14 cellular contexts compared by ENCODE assay signal in genomic region chr12:107125833-107126232, GRCh38. TPM values are rescaled to one million over a fixed set of nuclear protein-coding genes. Genes with fewer than 3 reads are reported as not detected.
DNase-seq lines count a peak whose midpoint lies in the region; TF ChIP-seq lines count a peak whose summit lies in the region.
"Had no signal": no experiment of that assay in that cellular context is flagged by ENCODE, and none has a peak within 500 bp of the region (broad histone marks: within the 10 kb centered on the region; RNA-seq: fewer than 3 reads in every experiment).

No MANE protein-coding gene starts in this region.

- intact Hi-C loops in ascending aorta (cut with DNase I), result no loop called here

- no peaks in the 10 kb centered on the region for H3K27me3 ChIP-seq in ascending aorta

- no peak overlapping the region for H3K27ac ChIP-seq in ascending aorta
- H3K27ac ChIP-seq: GM23248 had no signal

- no peak for TF ChIP-seq CTCF in ascending aorta (IDR thresholded peaks at IDR 0.05)

- no peaks in the 10 kb centered on the region for H3K4me1 ChIP-seq in ascending aorta

- H3K4me1 Mint-ChIP-seq in activated T-cell treated with anti-CD3 and anti-CD28 coated beads, Interleukin-2, amount 50 U/mL, for 24 hours (ENCODE audit: low read depth), result peaks cover 1% of the 10 kb centered on the region

- H3K9me3 Mint-ChIP-seq in activated T-cell treated with anti-CD3 and anti-CD28 coated beads, Interleukin-2, amount 50 U/mL, for 24 hours, result no peaks in the 10 kb centered on the region
- H3K9me3 Mint-ChIP-seq: CD4-positive, alpha-beta T cell; T-helper 1 cell treated with Interleukin-12 subunit alpha and Interleukin-12 subunit beta and Interleukin-4 antibody, amounts not matched to agents 30 μg/mL and 1 μg/mL, for 36 hours had no signal

- DNase-seq in DMS153 treated with DMSO at 0.1 percent for 48 hours (lab: John Stamatoyannopoulos, UW; ENCODE audit: unreplicated experiment), result peak; percentile 79
- peak; percentile 34 for DNase-seq in NCI-H1436 (lab: John Stamatoyannopoulos, UW)
- DNase-seq in NCI-H345 treated with DMSO at 0.1 percent for 48 hours (lab: John Stamatoyannopoulos, UW; ENCODE audit: unreplicated experiment), result peak; percentile 61
- peak; percentile 22 for DNase-seq in islet precursor cell
- DNase-seq in activated T-cell treated with anti-CD3 and anti-CD28 coated beads, Interleukin-2, amount 50 U/mL, for 24 hours, result no peak
- DNase-seq in ascending aorta (ENCODE audit: low spot score in 2 of 2), result no peak
- no peak for DNase-seq in activated naive CD4-positive, alpha-beta T cell treated with anti-CD3 and anti-CD28 coated beads, Interleukin-2, amount 50 U/mL, for 16 hours
- DNase-seq: ACHN; CD4-positive, alpha-beta T cell; GM23248; MV-4-11; NCI-H82; SHP77 treated with DMSO at 0.1 percent for 48 hours had no signal

- peaks cover 18% of the 10 kb centered on the region for H3K27me3 Mint-ChIP-seq in activated T-cell treated with anti-CD3 and anti-CD28 coated beads, Interleukin-2, amount 50 U/mL, for 24 hours

- no peaks in the 10 kb centered on the region for H3K36me3 ChIP-seq in ascending aorta

- no peak overlapping the region for H3K4me3 ChIP-seq in ascending aorta
- H3K4me3 ChIP-seq: GM23248 had no signal

- H3K36me3 Mint-ChIP-seq in activated T-cell treated with anti-CD3 and anti-CD28 coated beads, Interleukin-2, amount 50 U/mL, for 24 hours (ENCODE audit: low read depth), result no peaks in the 10 kb centered on the region

- no peak overlapping the region for H3K4me3 Mint-ChIP-seq in activated T-cell treated with anti-CD3 and anti-CD28 coated beads, Interleukin-2, amount 50 U/mL, for 24 hours
- H3K4me3 Mint-ChIP-seq: CD4-positive, alpha-beta T cell; T-helper 1 cell treated with Interleukin-12 subunit alpha and Interleukin-12 subunit beta and Interleukin-4 antibody, amounts not matched to agents 30 μg/mL and 1 μg/mL, for 36 hours had no signal

- H3K27ac Mint-ChIP-seq in activated T-cell treated with anti-CD3 and anti-CD28 coated beads, Interleukin-2, amount 50 U/mL, for 24 hours, result no peak overlapping the region
- H3K27ac Mint-ChIP-seq: CD4-positive, alpha-beta T cell; T-helper 1 cell treated with Interleukin-12 subunit alpha and Interleukin-12 subunit beta and Interleukin-4 antibody, amounts not matched to agents 30 μg/mL and 1 μg/mL, for 36 hours had no signal

- no peaks in the 10 kb centered on the region for H3K9me3 ChIP-seq in ascending aorta

RNA-seq across cellular contexts. Expression of gene CRY1, which starts 32.5 kb away (rescaled TPM):
- total RNA-seq in ascending aorta, result 23.0 TPM

Comparison
In these comparisons a context has a peak if more than half of its experiments do, and no peak if none do; other contexts are left out.
1. DNase-seq: peak in DMS153 treated with DMSO at 0.1 percent for 48 hours (single experiment), NCI-H1436 (single experiment), NCI-H345 treated with DMSO at 0.1 percent for 48 hours (single experiment) and islet precursor cell (single experiment); none in activated T-cell treated with anti-CD3 and anti-CD28 coated beads, Interleukin-2, amount 50 U/mL, for 24 hours (single experiment), ascending aorta (0 of 2) and activated naive CD4-positive, alpha-beta T cell treated with anti-CD3 and anti-CD28 coated beads, Interleukin-2, amount 50 U/mL, for 16 hours (single experiment).